ENCODE assay signal across 1 cellular context in the genomic region with DNA sequence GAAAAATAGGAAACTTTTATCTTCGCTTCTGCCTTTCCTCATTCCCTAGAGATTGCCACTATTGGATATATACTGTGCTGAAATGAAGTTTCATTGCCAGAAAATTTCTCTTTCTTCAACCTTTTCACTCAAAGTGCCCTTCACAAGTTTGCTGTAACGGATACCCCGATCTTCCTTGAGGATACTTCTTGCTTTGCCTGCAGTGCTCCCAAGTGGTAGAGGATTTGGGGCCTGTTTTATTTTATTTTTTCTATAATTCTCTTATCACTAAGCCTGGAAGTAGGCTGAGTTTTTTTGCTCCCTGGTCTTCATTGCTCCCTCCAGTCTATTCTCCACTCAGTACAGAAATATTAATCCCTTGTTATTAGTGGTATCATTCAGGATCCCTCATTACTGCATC.
TF ChIP-seq lines count a peak whose summit lies in the region.

No MANE protein-coding gene starts in this region.

TF ChIP-seq in SK-N-SH, 30 proteins besides CTCF, POLR2A, EP300 and RAD21 (continued from another document):
- TF ChIP-seq, protein P1, sequence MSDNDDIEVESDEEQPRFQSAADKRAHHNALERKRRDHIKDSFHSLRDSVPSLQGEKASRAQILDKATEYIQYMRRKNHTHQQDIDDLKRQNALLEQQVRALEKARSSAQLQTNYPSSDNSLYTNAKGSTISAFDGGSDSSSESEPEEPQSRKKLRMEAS (IDR thresholded peaks at IDR 0.05; ENCODE audit: low read depth): no peak
- TF ChIP-seq TCF12 (IDR thresholded peaks at IDR 0.05): no peak
- TF ChIP-seq FOXJ3 (CRISPR knock-in tag; IDR thresholded peaks at IDR 0.05): no peak
- TF ChIP-seq EZH2phosphoT487 (IDR thresholded peaks at IDR 0.05; ENCODE audit: borderline replicate concordance, low read depth): no peak
- TF ChIP-seq ELF1 (IDR thresholded peaks at IDR 0.05): no peak
- no peak for TF ChIP-seq TAF1 (IDR thresholded peaks at IDR 0.05; ENCODE audit: borderline replicate concordance, low read depth, low read length)
